In the genomic region with DNA sequence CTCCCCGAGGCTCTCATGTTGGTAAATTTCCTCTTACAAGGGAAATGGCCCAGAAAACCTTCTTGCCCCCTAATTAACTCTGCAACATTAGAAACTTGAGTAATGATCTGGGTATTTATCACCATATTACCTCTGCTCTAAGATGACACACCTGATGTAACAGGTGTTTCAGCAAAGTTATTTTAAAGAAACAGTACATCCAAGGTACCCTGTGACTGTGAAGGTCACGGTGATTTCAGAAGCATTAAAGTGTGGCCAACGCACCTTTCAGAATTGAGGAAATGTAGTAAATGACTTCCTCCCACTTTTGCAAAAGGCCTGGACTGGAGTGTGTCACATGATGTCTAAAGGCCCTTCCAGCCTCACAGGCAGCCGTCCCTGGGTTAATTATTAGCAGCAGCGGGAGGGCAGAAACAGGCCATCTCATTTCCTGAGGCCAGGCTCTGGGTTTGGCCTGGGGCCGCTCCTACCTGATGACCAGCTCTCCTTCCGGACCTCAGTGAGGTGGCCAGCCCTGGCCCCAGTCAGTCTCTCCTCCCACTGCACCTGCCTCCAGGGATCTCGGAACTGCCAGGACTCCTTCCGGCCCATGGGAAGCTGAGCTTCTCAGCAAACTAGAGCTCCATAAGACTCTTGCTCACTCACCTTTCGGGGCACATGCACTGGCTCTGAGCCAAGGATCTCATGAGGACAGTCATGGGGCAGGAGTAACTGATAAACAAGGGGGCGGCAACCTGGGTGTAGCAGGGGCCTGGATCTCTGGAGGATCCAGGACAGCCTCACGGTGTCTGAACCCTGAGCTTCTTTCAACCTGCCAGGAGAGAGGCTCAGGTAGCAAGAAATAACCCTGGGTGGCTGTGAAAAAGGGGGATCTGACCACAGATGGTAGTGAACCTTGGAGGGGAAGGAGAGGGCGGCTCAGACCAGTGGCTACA, we compare ENCODE assay signal across 9 cellular contexts. TPM values are rescaled to one million over a fixed set of nuclear protein-coding genes. Genes with fewer than 3 reads are reported as not detected.
A peak's percentile ranks its signal among the peaks of the same experiment; 100 is the strongest.
DNase-seq lines count a peak whose midpoint lies in the region; ATAC-seq and TF ChIP-seq lines count a peak whose summit lies in the region.
"Had no signal": no experiment of that assay in that cellular context is flagged by ENCODE, and none has a peak within 500 bp of the region (broad histone marks: within the 10 kb centered on the region; RNA-seq: fewer than 3 reads in every experiment).

No MANE protein-coding gene starts in this region.

- intact Hi-C loops in activated CD4-positive, alpha-beta T cell treated with anti-CD3 and anti-CD28 coated beads, Interleukin-2, amount 10 ng/mL, durations not matched to agents 24 days and 14 days (cut with micrococcal nuclease), result no loop called here

- H3K4me3 Mint-ChIP-seq in activated CD4-positive, alpha-beta T cell treated with anti-CD3 and anti-CD28 coated beads, Interleukin-2, amount 10 ng/mL, durations not matched to agents 24 days and 14 days, result no peak overlapping the region
- no peak overlapping the region for H3K4me3 Mint-ChIP-seq in activated CD4-positive, alpha-beta T cell treated with anti-CD3 and anti-CD28 coated beads, Interleukin-2, amount 10 ng/mL, durations not matched to agents 7 days and 5 days
- H3K4me3 Mint-ChIP-seq in endodermal cell, result no peak overlapping the region
- H3K4me3 Mint-ChIP-seq in stimulated activated naive B cell treated with anti-CD40 and anti-IgM and Interleukin-4, amounts not matched to agents 10 μg/mL and 1 μg/mL and 100 μg/mL, for 72 hours, result no peak overlapping the region

- no peaks in the 10 kb centered on the region for H3K9me3 Mint-ChIP-seq in activated CD4-positive, alpha-beta T cell treated with anti-CD3 and anti-CD28 coated beads, Interleukin-2, amount 10 ng/mL, durations not matched to agents 24 days and 14 days
- H3K9me3 Mint-ChIP-seq in activated CD4-positive, alpha-beta T cell treated with anti-CD3 and anti-CD28 coated beads, Interleukin-2, amount 10 ng/mL, durations not matched to agents 7 days and 5 days, result no peaks in the 10 kb centered on the region
- H3K9me3 Mint-ChIP-seq in endodermal cell, result no peaks in the 10 kb centered on the region
- no peaks in the 10 kb centered on the region for H3K9me3 Mint-ChIP-seq in stimulated activated naive B cell treated with anti-CD40 and anti-IgM and Interleukin-4, amounts not matched to agents 10 μg/mL and 1 μg/mL and 100 μg/mL, for 72 hours

- H3K4me3 ChIP-seq in endodermal cell (ENCODE audit: low read length) (no peak overlapping the region), foreskin fibroblast (ENCODE audit: low read depth in 1 of 2, low read length in 2 of 2) (no peak overlapping the region)
- H3K4me3 ChIP-seq: dorsolateral prefrontal cortex had no signal

- H3K9ac ChIP-seq in endodermal cell (ENCODE audit: extremely low read depth, low read length, poor library complexity, severe bottlenecking), result no peak overlapping the region

- peaks cover 10% of the 10 kb centered on the region for H3K27me3 Mint-ChIP-seq in activated CD4-positive, alpha-beta T cell treated with anti-CD3 and anti-CD28 coated beads, Interleukin-2, amount 10 ng/mL, durations not matched to agents 24 days and 14 days
- peaks cover 32% of the 10 kb centered on the region for H3K27me3 Mint-ChIP-seq in activated CD4-positive, alpha-beta T cell treated with anti-CD3 and anti-CD28 coated beads, Interleukin-2, amount 10 ng/mL, durations not matched to agents 7 days and 5 days
- H3K27me3 Mint-ChIP-seq in endodermal cell (ENCODE audit: insufficient read depth), result no peaks in the 10 kb centered on the region
- H3K27me3 Mint-ChIP-seq in stimulated activated naive B cell treated with anti-CD40 and anti-IgM and Interleukin-4, amounts not matched to agents 10 μg/mL and 1 μg/mL and 100 μg/mL, for 72 hours, result peaks cover 23 to 40% of the 10 kb centered on the region in 2 donors

- H3K27ac ChIP-seq in endodermal cell (ENCODE audit: low read depth, low read length), result no peak overlapping the region
- H3K27ac ChIP-seq: dorsolateral prefrontal cortex had no signal

- H3K27ac Mint-ChIP-seq in activated CD4-positive, alpha-beta T cell treated with anti-CD3 and anti-CD28 coated beads, Interleukin-2, amount 10 ng/mL, durations not matched to agents 24 days and 14 days, result peak overlapping the region; percentile 43
- no peak overlapping the region for H3K27ac Mint-ChIP-seq in activated CD4-positive, alpha-beta T cell treated with anti-CD3 and anti-CD28 coated beads, Interleukin-2, amount 10 ng/mL, durations not matched to agents 7 days and 5 days
- H3K27ac Mint-ChIP-seq in endodermal cell, result peak overlapping the region; percentile 78
- H3K27ac Mint-ChIP-seq in stimulated activated naive B cell treated with anti-CD40 and anti-IgM and Interleukin-4, amounts not matched to agents 10 μg/mL and 1 μg/mL and 100 μg/mL, for 72 hours, result no peak overlapping the region

- H3K9me3 ChIP-seq in endodermal cell (ENCODE audit: control insufficient read depth, low read length), result no peaks in the 10 kb centered on the region

- H3K4me1 ChIP-seq in endodermal cell (ENCODE audit: control insufficient read depth, insufficient read depth, low read length), result peaks cover 9% of the 10 kb centered on the region

- ATAC-seq in stimulated activated naive B cell treated with anti-CD40 and anti-IgM and Interleukin-4, amounts not matched to agents 10 μg/mL and 1 μg/mL and 100 μg/mL, for 72 hours (replicated peaks), result peak; percentile 79 to 82

- no peak for TF ChIP-seq CTCF in endodermal cell (conservative IDR thresholded peaks at IDR 0.05)
- TF ChIP-seq CTCF in foreskin fibroblast (IDR thresholded peaks at IDR 0.05; ENCODE audit: low read depth, low read length), result no peak

- CTCF ChIA-PET in activated CD4-positive, alpha-beta T cell treated with anti-CD3 and anti-CD28 coated beads, Interleukin-2, amount 10 ng/mL, durations not matched to agents 7 days and 5 days (lab: Charles Lee), result interaction anchor here (1.0 to 1.4 kb wide), 2 partner anchors 14 to 37 kb away, joined by 3 to 4 read pairs; no protein-coding TSS in a partner anchor

- POLR2A ChIA-PET in activated CD4-positive, alpha-beta T cell treated with anti-CD3 and anti-CD28 coated beads, Interleukin-2, amount 10 ng/mL, durations not matched to agents 7 days and 5 days (lab: Charles Lee), result no interaction called here

- H3K36me3 ChIP-seq in endodermal cell (ENCODE audit: control insufficient read depth, insufficient read depth, low read length), result no peaks in the 10 kb centered on the region

- no peaks in the 10 kb centered on the region for H3K27me3 ChIP-seq in endodermal cell (ENCODE audit: control insufficient read depth, insufficient read depth, low read length, poor library complexity, severe bottlenecking)

- 88 to 89% methylated on average over 7 to 13 of the region's 13 CpGs for WGBS in endodermal cell (ENCODE audit: insufficient coverage in 1 of 2, insufficient read length in 1 of 2), 2 experiments

- peaks cover 36% of the 10 kb centered on the region for H3K4me1 Mint-ChIP-seq in activated CD4-positive, alpha-beta T cell treated with anti-CD3 and anti-CD28 coated beads, Interleukin-2, amount 10 ng/mL, durations not matched to agents 24 days and 14 days
- H3K4me1 Mint-ChIP-seq in activated CD4-positive, alpha-beta T cell treated with anti-CD3 and anti-CD28 coated beads, Interleukin-2, amount 10 ng/mL, durations not matched to agents 7 days and 5 days, result no peaks in the 10 kb centered on the region
- H3K4me1 Mint-ChIP-seq in endodermal cell, result peaks cover 14% of the 10 kb centered on the region
- peaks cover 0 to 13% of the 10 kb centered on the region in 2 donors for H3K4me1 Mint-ChIP-seq in stimulated activated naive B cell treated with anti-CD40 and anti-IgM and Interleukin-4, amounts not matched to agents 10 μg/mL and 1 μg/mL and 100 μg/mL, for 72 hours

- no peak for DNase-seq in activated CD4-positive, alpha-beta T cell treated with anti-CD3 and anti-CD28 coated beads, Interleukin-2, amount 10 ng/mL, durations not matched to agents 24 days and 14 days
- DNase-seq in activated CD4-positive, alpha-beta T cell treated with anti-CD3 and anti-CD28 coated beads, Interleukin-2, amount 10 ng/mL, durations not matched to agents 7 days and 5 days, result no peak
- DNase-seq in HT-29 (ENCODE audit: low spot score) (peak; percentile 97), endodermal cell (peak; percentile 64), NCI-H82 (lab: John Stamatoyannopoulos, UW) (no peak), SK-N-DZ (ENCODE audit: low spot score) (no peak), foreskin fibroblast (no peak)
- DNase-seq in stimulated activated naive B cell treated with anti-CD40 and anti-IgM and Interleukin-4, amounts not matched to agents 10 μg/mL and 1 μg/mL and 100 μg/mL, for 72 hours, result peak; percentile 8

- no peaks in the 10 kb centered on the region for H3K36me3 Mint-ChIP-seq in activated CD4-positive, alpha-beta T cell treated with anti-CD3 and anti-CD28 coated beads, Interleukin-2, amount 10 ng/mL, durations not matched to agents 24 days and 14 days (ENCODE audit: low read depth)
- H3K36me3 Mint-ChIP-seq in activated CD4-positive, alpha-beta T cell treated with anti-CD3 and anti-CD28 coated beads, Interleukin-2, amount 10 ng/mL, durations not matched to agents 7 days and 5 days (ENCODE audit: low read depth), result no peaks in the 10 kb centered on the region
- H3K36me3 Mint-ChIP-seq in endodermal cell (ENCODE audit: low read depth), result no peaks in the 10 kb centered on the region
- H3K36me3 Mint-ChIP-seq in stimulated activated naive B cell treated with anti-CD40 and anti-IgM and Interleukin-4, amounts not matched to agents 10 μg/mL and 1 μg/mL and 100 μg/mL, for 72 hours, result no peaks in the 10 kb centered on the region

RNA-seq across cellular contexts. Expression of gene PTPN3, which starts 20.6 kb away (rescaled TPM):
- total RNA-seq in activated CD4-positive, alpha-beta T cell treated with anti-CD3 and anti-CD28 coated beads, Interleukin-2, amount 10 ng/mL, durations not matched to agents 24 days and 14 days, result 3.6 and 3.8 TPM in 2 replicates
- not detected for total RNA-seq in activated CD4-positive, alpha-beta T cell treated with anti-CD3 and anti-CD28 coated beads, Interleukin-2, amount 10 ng/mL, durations not matched to agents 7 days and 5 days
- total RNA-seq in HT-29 (2014; rRNA removed; shearing (Covaris generic)), result 9.8 and 11.3 TPM in 2 replicates
- total RNA-seq in endodermal cell, result 1 to 10 TPM; 2.7 to 4.6 TPM
- polyA plus RNA-seq in endodermal cell (2013, experiment 1 of 2), result 1.1 TPM
- polyA plus RNA-seq in endodermal cell (2013, experiment 2 of 2), result 1.1 TPM
- 0.38 TPM in 1 of 2 replicates, not detected in the other for polyA plus RNA-seq in SK-N-DZ (2014; cell fraction: cytosol; rRNA removed)
- 0.09 and 0.12 TPM in 2 replicates for polyA plus RNA-seq in SK-N-DZ (2014; cell fraction: nucleus; rRNA removed)

Comparison
In these comparisons a context has a peak if more than half of its experiments do, and no peak if none do; other contexts are left out.
1. H3K27ac Mint-ChIP-seq: peak in activated CD4-positive, alpha-beta T cell treated with anti-CD3 and anti-CD28 coated beads, Interleukin-2, amount 10 ng/mL, durations not matched to agents 24 days and 14 days (single experiment) and endodermal cell (single experiment); none in activated CD4-positive, alpha-beta T cell treated with anti-CD3 and anti-CD28 coated beads, Interleukin-2, amount 10 ng/mL, durations not matched to agents 7 days and 5 days (single experiment) and stimulated activated naive B cell treated with anti-CD40 and anti-IgM and Interleukin-4, amounts not matched to agents 10 μg/mL and 1 μg/mL and 100 μg/mL, for 72 hours (single experiment).
2. DNase-seq: peak in HT-29 (single experiment), endodermal cell (single experiment) and stimulated activated naive B cell treated with anti-CD40 and anti-IgM and Interleukin-4, amounts not matched to agents 10 μg/mL and 1 μg/mL and 100 μg/mL, for 72 hours (single experiment); none in activated CD4-positive, alpha-beta T cell treated with anti-CD3 and anti-CD28 coated beads, Interleukin-2, amount 10 ng/mL, durations not matched to agents 24 days and 14 days (single experiment), activated CD4-positive, alpha-beta T cell treated with anti-CD3 and anti-CD28 coated beads, Interleukin-2, amount 10 ng/mL, durations not matched to agents 7 days and 5 days (single experiment), NCI-H82 (single experiment), SK-N-DZ (single experiment) and foreskin fibroblast (0 of 2).